In the genomic region with DNA sequence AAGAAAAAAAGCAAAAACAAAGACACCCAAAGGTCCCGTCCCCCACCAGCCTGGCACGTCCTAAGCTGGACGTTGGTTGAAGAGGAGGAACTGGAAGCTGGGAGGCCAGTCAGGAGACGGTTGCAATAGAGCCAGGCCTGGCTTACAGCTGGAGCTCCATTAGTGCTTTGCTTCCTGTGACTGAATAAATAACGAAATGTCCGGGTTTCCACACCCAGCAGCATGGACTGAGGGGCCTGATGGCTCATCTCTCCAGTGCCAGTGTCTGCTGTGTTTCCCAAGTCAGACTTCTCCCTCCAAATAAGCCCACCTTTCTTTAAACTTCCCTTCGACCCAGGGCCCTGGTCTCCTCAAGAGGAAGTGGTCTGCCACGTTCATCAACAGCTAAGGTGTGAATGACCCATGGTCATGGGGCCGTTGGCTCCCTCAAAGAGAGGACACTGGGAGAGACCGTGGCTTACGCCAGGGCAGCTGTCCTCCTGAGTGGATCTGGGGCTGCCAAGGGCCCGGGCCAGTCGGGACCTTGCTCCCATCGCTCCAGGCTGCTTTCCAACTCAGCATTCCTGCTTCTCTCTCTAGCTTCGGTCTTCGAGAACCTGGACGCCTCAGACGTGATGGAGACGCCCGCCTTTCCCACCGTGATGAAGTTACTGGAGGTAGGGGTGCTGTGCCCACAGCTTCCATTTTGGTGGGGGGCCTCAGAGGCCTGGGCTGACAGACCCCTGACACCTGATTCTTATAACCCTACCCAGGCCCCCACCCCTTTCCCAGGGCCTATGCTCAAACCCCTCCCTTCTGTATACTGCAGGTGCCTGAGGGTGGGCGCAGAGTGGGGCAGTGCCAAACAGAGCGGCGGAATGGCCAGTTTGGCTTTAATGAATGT, we compare ENCODE assay signal across 26 cellular contexts. TPM values are rescaled to one million over a fixed set of nuclear protein-coding genes. Genes with fewer than 3 reads are reported as not detected.
DNase-seq lines count a peak whose midpoint lies in the region; ATAC-seq and TF ChIP-seq lines count a peak whose summit lies in the region.
"Had no signal": no experiment of that assay in that cellular context is flagged by ENCODE, and none has a peak within 500 bp of the region (broad histone marks: within the 10 kb centered on the region; RNA-seq: fewer than 3 reads in every experiment).

No MANE protein-coding gene starts in this region.

- H3K4me3 Mint-ChIP-seq in activated naive CD8-positive, alpha-beta T cell treated with anti-CD3 and anti-CD28 coated beads, Interleukin-2, amount 10 ng/mL, durations not matched to agents 7 days and 5 days, result no peak overlapping the region
- no peak overlapping the region for H3K4me3 Mint-ChIP-seq in activated naive CD8-positive, alpha-beta T cell treated with anti-CD3 and anti-CD28 coated beads, Interleukin-2, amount 50 U/mL, for 24 hours
- H3K4me3 Mint-ChIP-seq: activated naive CD4-positive, alpha-beta T cell treated with anti-CD3 and anti-CD28 coated beads, Interleukin-2, amount 10 ng/mL, durations not matched to agents 7 days and 5 days; CD14-positive monocyte; central memory CD8-positive, alpha-beta T cell; stimulated activated naive CD8-positive, alpha-beta T cell treated with anti-CD3 and anti-CD28 coated beads, Interleukin-15, amount 100 ng/mL, for 72 hours; WTC11 had no signal

- DNase-seq in activated naive CD8-positive, alpha-beta T cell treated with anti-CD3 and anti-CD28 coated beads, Interleukin-2, amount 10 ng/mL, durations not matched to agents 7 days and 5 days, result peak; percentile 20
- DNase-seq in activated naive CD8-positive, alpha-beta T cell treated with anti-CD3 and anti-CD28 coated beads, Interleukin-2, amount 50 U/mL, for 24 hours, result no peak
- DNase-seq in Peyer's patch, result peak; percentile 11 to 39 (median 35)
- no peak for DNase-seq in left colon
- DNase-seq in ureter (ENCODE audit: low spot score), result peak; percentile 25
- no peak for DNase-seq in nucleus accumbens (lab: John Stamatoyannopoulos, UW)
- no peak for DNase-seq in effector CD4-positive, alpha-beta T cell
- DNase-seq: activated CD4-positive, alpha-beta T cell treated with anti-CD3 and anti-CD28 coated beads, Interleukin-2, amount 50 U/mL, for 4 hours; activated naive CD4-positive, alpha-beta T cell treated with anti-CD3 and anti-CD28 coated beads, Interleukin-2, amount 10 ng/mL, durations not matched to agents 7 days and 5 days; activated T-cell treated with anti-CD3 and anti-CD28 coated beads, Interleukin-2, amount 50 U/mL, for 1 hour; DMS 273 treated with DMSO at 0.1 percent for 48 hours; GOT3; hypothalamus; kidney; NCI-H1417 treated with DMSO at 0.1 percent for 48 hours; NCI-H510A treated with DMSO at 0.1 percent for 48 hours; pancreas; right cardiac atrium; stimulated activated naive CD8-positive, alpha-beta T cell treated with anti-CD3 and anti-CD28 coated beads, Interleukin-15, amount 100 ng/mL, for 72 hours had no signal

- H3K27me3 Mint-ChIP-seq in activated naive CD8-positive, alpha-beta T cell treated with anti-CD3 and anti-CD28 coated beads, Interleukin-2, amount 10 ng/mL, durations not matched to agents 7 days and 5 days, result peaks cover 3% of the 10 kb centered on the region
- no peaks in the 10 kb centered on the region for H3K27me3 Mint-ChIP-seq in activated naive CD8-positive, alpha-beta T cell treated with anti-CD3 and anti-CD28 coated beads, Interleukin-2, amount 50 U/mL, for 24 hours
- H3K27me3 Mint-ChIP-seq: stimulated activated naive CD8-positive, alpha-beta T cell treated with anti-CD3 and anti-CD28 coated beads, Interleukin-15, amount 100 ng/mL, for 72 hours had no signal

- H3K36me3 ChIP-seq in Peyer's patch, result peaks cover 0 to 68% (median 0%) of the 10 kb centered on the region in 3 donors
- H3K36me3 ChIP-seq: pancreas, tibial nerve had no signal

- H3K36me3 Mint-ChIP-seq in activated naive CD8-positive, alpha-beta T cell treated with anti-CD3 and anti-CD28 coated beads, Interleukin-2, amount 10 ng/mL, durations not matched to agents 7 days and 5 days, result no peaks in the 10 kb centered on the region
- no peaks in the 10 kb centered on the region for H3K36me3 Mint-ChIP-seq in activated naive CD8-positive, alpha-beta T cell treated with anti-CD3 and anti-CD28 coated beads, Interleukin-2, amount 50 U/mL, for 24 hours (ENCODE audit: low read depth)
- H3K36me3 Mint-ChIP-seq: activated naive CD4-positive, alpha-beta T cell treated with anti-CD3 and anti-CD28 coated beads, Interleukin-2, amount 10 ng/mL, durations not matched to agents 7 days and 5 days; CD14-positive monocyte; WTC11 had no signal

- H3K27me3 ChIP-seq in Peyer's patch, result no peaks in the 10 kb centered on the region
- H3K27me3 ChIP-seq: pancreas, tibial nerve had no signal

- peaks cover 16% of the 10 kb centered on the region for H3K4me1 Mint-ChIP-seq in activated naive CD8-positive, alpha-beta T cell treated with anti-CD3 and anti-CD28 coated beads, Interleukin-2, amount 10 ng/mL, durations not matched to agents 7 days and 5 days
- peaks cover 12% of the 10 kb centered on the region for H3K4me1 Mint-ChIP-seq in activated naive CD8-positive, alpha-beta T cell treated with anti-CD3 and anti-CD28 coated beads, Interleukin-2, amount 50 U/mL, for 24 hours
- H3K4me1 Mint-ChIP-seq: central memory CD8-positive, alpha-beta T cell had no signal

- H3K4me1 ChIP-seq in Peyer's patch, result peaks cover 0 to 13% (median 5%) of the 10 kb centered on the region in 4 donors
- H3K4me1 ChIP-seq: pancreas had no signal

- H3K9me3 Mint-ChIP-seq in activated naive CD8-positive, alpha-beta T cell treated with anti-CD3 and anti-CD28 coated beads, Interleukin-2, amount 10 ng/mL, durations not matched to agents 7 days and 5 days, result no peaks in the 10 kb centered on the region
- no peaks in the 10 kb centered on the region for H3K9me3 Mint-ChIP-seq in activated naive CD8-positive, alpha-beta T cell treated with anti-CD3 and anti-CD28 coated beads, Interleukin-2, amount 50 U/mL, for 24 hours
- H3K9me3 Mint-ChIP-seq: activated naive CD4-positive, alpha-beta T cell treated with anti-CD3 and anti-CD28 coated beads, Interleukin-2, amount 10 ng/mL, durations not matched to agents 7 days and 5 days; central memory CD8-positive, alpha-beta T cell; stimulated activated naive CD8-positive, alpha-beta T cell treated with anti-CD3 and anti-CD28 coated beads, Interleukin-15, amount 100 ng/mL, for 72 hours; WTC11 had no signal

- intact Hi-C loops in left colon (cut with DNase I, micrococcal nuclease), result no loop called here

- H3K4me3 ChIP-seq in Peyer's patch, result no peak overlapping the region
- H3K4me3 ChIP-seq: pancreas, tibial nerve had no signal

- POLR2A ChIA-PET in activated naive CD8-positive, alpha-beta T cell treated with anti-CD3 and anti-CD28 coated beads, Interleukin-2, amount 10 ng/mL, durations not matched to agents 7 days and 5 days (lab: Charles Lee), result no interaction called here

- no peak for ATAC-seq in activated naive CD8-positive, alpha-beta T cell treated with anti-CD3 and anti-CD28 coated beads, Interleukin-2, amount 10 ng/mL, durations not matched to agents 7 days and 5 days (ENCODE audit: low read depth)
- no peak for ATAC-seq in activated naive CD8-positive, alpha-beta T cell treated with anti-CD3 and anti-CD28 coated beads, Interleukin-2, amount 50 U/mL, for 24 hours
- ATAC-seq in left colon, result peak; percentile 10
- no peak for ATAC-seq in GM19023 (IDR thresholded peaks at IDR 0.05; ENCODE audit: unreplicated experiment)
- ATAC-seq: pancreas; right cardiac atrium; SK-N-SH treated with all-trans-retinoic acid at 6 μM for 48 hours; stimulated activated naive CD8-positive, alpha-beta T cell treated with anti-CD3 and anti-CD28 coated beads, Interleukin-15, amount 100 ng/mL, for 72 hours; WTC11 had no signal

- no peak for TF ChIP-seq CTCF in Peyer's patch (IDR thresholded peaks at IDR 0.05)

- H3K27ac ChIP-seq in Peyer's patch, result no peak overlapping the region
- H3K27ac ChIP-seq: pancreas, RWPE1, tibial nerve had no signal

- H3K27ac Mint-ChIP-seq in activated naive CD8-positive, alpha-beta T cell treated with anti-CD3 and anti-CD28 coated beads, Interleukin-2, amount 10 ng/mL, durations not matched to agents 7 days and 5 days, result no peak overlapping the region
- no peak overlapping the region for H3K27ac Mint-ChIP-seq in activated naive CD8-positive, alpha-beta T cell treated with anti-CD3 and anti-CD28 coated beads, Interleukin-2, amount 50 U/mL, for 24 hours
- H3K27ac Mint-ChIP-seq: activated naive CD4-positive, alpha-beta T cell treated with anti-CD3 and anti-CD28 coated beads, Interleukin-2, amount 10 ng/mL, durations not matched to agents 7 days and 5 days; stimulated activated naive CD8-positive, alpha-beta T cell treated with anti-CD3 and anti-CD28 coated beads, Interleukin-15, amount 100 ng/mL, for 72 hours; WTC11 had no signal

- no peak for TF ChIP-seq POLR2A in Peyer's patch (IDR thresholded peaks at IDR 0.05)

- H3K9me3 ChIP-seq in Peyer's patch, result no peaks in the 10 kb centered on the region
- H3K9me3 ChIP-seq: pancreas, tibial nerve had no signal

RNA-seq across cellular contexts. Expression of gene MYO7B, which starts 44.9 kb away (rescaled TPM):
- 1 to 10 TPM; 4.7 to 5.2 TPM for total RNA-seq in activated naive CD8-positive, alpha-beta T cell treated with anti-CD3 and anti-CD28 coated beads, Interleukin-2, amount 10 ng/mL, durations not matched to agents 7 days and 5 days
- total RNA-seq in Peyer's patch, result 1,000 to 10,000 TPM in 1 of 4 donors, 100 to 1,000 TPM in 3; 214 to 1,039 (median 594) TPM
- 100 to 1,000 TPM; 244 to 262 TPM for total RNA-seq in left colon
- 0.78 TPM for total RNA-seq in ureter
- total RNA-seq: WTC11 had no signal

RNA-seq across cellular contexts. Expression of gene IWS1, which starts 54.1 kb away (rescaled TPM):
- total RNA-seq in activated naive CD8-positive, alpha-beta T cell treated with anti-CD3 and anti-CD28 coated beads, Interleukin-2, amount 10 ng/mL, durations not matched to agents 7 days and 5 days, result 10 to 100 TPM; 53.1 to 59.6 TPM
- total RNA-seq in Peyer's patch, result 100 to 1,000 TPM in 1 of 4 donors, 10 to 100 TPM in 3; 39.6 to 189 (median 54.6) TPM
- 10 to 100 TPM; 32.9 to 39.5 TPM for total RNA-seq in left colon
- total RNA-seq in ureter, result 43.5 TPM

Comparison
In these comparisons a context has a peak if more than half of its experiments do, and no peak if none do; other contexts are left out.
1. DNase-seq: peak in activated naive CD8-positive, alpha-beta T cell treated with anti-CD3 and anti-CD28 coated beads, Interleukin-2, amount 10 ng/mL, durations not matched to agents 7 days and 5 days (single experiment), Peyer's patch (3 of 3) and ureter (single experiment); none in activated naive CD8-positive, alpha-beta T cell treated with anti-CD3 and anti-CD28 coated beads, Interleukin-2, amount 50 U/mL, for 24 hours (single experiment), left colon (0 of 2), nucleus accumbens (0 of 56) and effector CD4-positive, alpha-beta T cell (single experiment).
2. RNA of gene MYO7B, which starts 44.9 kb away (total RNA-seq): 214 to 1,039 TPM in Peyer's patch and 244 to 262 TPM in left colon; 4.7 to 5.2 TPM in activated naive CD8-positive, alpha-beta T cell treated with anti-CD3 and anti-CD28 coated beads, Interleukin-2, amount 10 ng/mL, durations not matched to agents 7 days and 5 days and 0.78 TPM in ureter (single experiment); every median in the first group is over 10 times any median in the second.